In genomic region chr10:44244745-44245600, GRCh38 we compare ENCODE assay signal across 24 cellular contexts.
"Had no signal": no experiment of that assay in that cellular context is flagged by ENCODE, and none has a peak within 500 bp of the region (broad histone marks: within the 10 kb centered on the region; RNA-seq: fewer than 3 reads in every experiment).

No MANE protein-coding gene starts in this region.

- H3K27ac ChIP-seq: ascending aorta, brain microvascular endothelial cell, ovary, prostate gland, right atrium auricular region, stomach, thyroid gland, upper lobe of right lung had no signal

- H3K36me3 ChIP-seq: ascending aorta, brain microvascular endothelial cell, ovary, prostate gland, right atrium auricular region, stomach, thyroid gland, upper lobe of right lung had no signal

- DNase-seq: activated CD4-positive, alpha-beta T cell treated with anti-CD3 and anti-CD28 coated beads for 4 hours; activated CD4-positive, alpha-beta T cell treated with anti-CD3 and anti-CD28 coated beads, Interleukin-2, amount 50 U/mL, for 4 hours; activated effector memory CD4-positive, alpha-beta T cell treated with anti-CD3 and anti-CD28 coated beads, Interleukin-2, amount 50 U/mL, for 16 hours; activated naive CD4-positive, alpha-beta T cell treated with anti-CD3 and anti-CD28 coated beads, Interleukin-2, amount 10 ng/mL, durations not matched to agents 7 days and 5 days; activated naive CD8-positive, alpha-beta T cell treated with anti-CD3 and anti-CD28 coated beads, Interleukin-2, amount 10 ng/mL, durations not matched to agents 7 days and 5 days; activated T-cell treated with anti-CD3 and anti-CD28 coated beads, Interleukin-2, amount 50 U/mL, for 1 hour; foreskin melanocyte; islet precursor cell; left colon; mammary epithelial cell; naive B cell; nephron progenitor cell; ovary; stimulated activated CD4-positive, alpha-beta T cell treated with anti-CD3 and anti-CD28 coated beads, Interleukin-15, amount 100 ng/mL, for 24 hours; stimulated activated CD4-positive, alpha-beta T cell treated with anti-CD3 and anti-CD28 coated beads, Interleukin-2, amount 100 ng/mL, for 24 hours; stimulated activated naive B cell treated with anti-CD40 and anti-IgM and Interleukin-4, amounts not matched to agents 10 μg/mL and 1 μg/mL and 100 μg/mL, for 72 hours; stomach; thyroid gland; upper lobe of right lung had no signal

- H3K4me3 ChIP-seq: ascending aorta, ovary, prostate gland, right atrium auricular region, stomach, thyroid gland, upper lobe of right lung had no signal

- FAIRE-seq: endothelial cell of umbilical vein had no signal

- ATAC-seq: left colon; stimulated activated naive B cell treated with anti-CD40 and anti-IgM and Interleukin-4, amounts not matched to agents 10 μg/mL and 1 μg/mL and 100 μg/mL, for 72 hours; upper lobe of right lung had no signal

- H3K4me1 ChIP-seq: ascending aorta, prostate gland, right atrium auricular region, stomach, thyroid gland, upper lobe of right lung had no signal

- H3K9me3 ChIP-seq: ascending aorta, ovary, prostate gland, right atrium auricular region, stomach, thyroid gland, upper lobe of right lung had no signal

- H3K27me3 ChIP-seq: ascending aorta, brain microvascular endothelial cell, ovary, right atrium auricular region, thyroid gland, upper lobe of right lung had no signal
